Comparison of ENCODE assay signal across 22 cellular contexts in the genomic region with DNA sequence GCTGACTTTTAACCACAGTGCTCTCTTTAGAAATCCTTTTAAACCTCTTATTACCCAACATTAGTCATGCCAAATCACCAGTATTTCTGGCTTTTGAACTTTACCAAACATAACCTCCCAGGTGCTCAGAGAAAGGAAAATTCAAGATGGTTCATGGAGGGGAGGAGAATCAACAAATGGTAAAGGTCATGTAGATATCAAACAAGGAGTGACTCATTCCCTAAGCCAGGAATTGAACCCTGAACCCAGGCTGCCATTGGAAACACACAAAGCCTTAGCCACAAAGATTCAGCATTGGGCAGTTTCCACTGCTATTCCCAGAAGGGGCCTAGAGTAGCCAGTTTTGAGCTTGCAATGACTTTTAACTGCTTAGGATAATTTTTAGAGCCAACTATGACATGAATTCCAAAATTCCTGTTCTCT. TPM values are rescaled to one million over a fixed set of nuclear protein-coding genes. Genes with fewer than 3 reads are reported as not detected.
DNase-seq lines count a peak whose midpoint lies in the region; ATAC-seq and TF ChIP-seq lines count a peak whose summit lies in the region.
"Had no signal": no experiment of that assay in that cellular context is flagged by ENCODE, and none has a peak within 500 bp of the region (broad histone marks: within the 10 kb centered on the region; RNA-seq: fewer than 3 reads in every experiment).

No MANE protein-coding gene starts in this region.

- TF ChIP-seq RAD21 in liver (IDR thresholded peaks at IDR 0.05) = no peak

- no peak for TF ChIP-seq POLR2A in lower leg skin (IDR thresholded peaks at IDR 0.05)

- H3K9me3 Mint-ChIP-seq in Calu3 (ENCODE audit: low read depth, unreplicated experiment) = no peaks in the 10 kb centered on the region

- H3K36me3 Mint-ChIP-seq in Calu3 (ENCODE audit: insufficient read depth, unreplicated experiment) = no peaks in the 10 kb centered on the region
- H3K36me3 Mint-ChIP-seq: CD4-positive, alpha-beta memory T cell had no signal

- H3K9me3 ChIP-seq in colonic mucosa (no peaks in the 10 kb centered on the region), liver (ENCODE audit: control insufficient read depth in 4 of 4, low read length in 3 of 4) (no peaks in the 10 kb centered on the region), A673 (ENCODE audit: low read depth, low read length, poor library complexity, severe bottlenecking) (no peaks in the 10 kb centered on the region)

- DNase-seq in HT-29 (ENCODE audit: low spot score) = peak; percentile 16
- peak; percentile 76 for DNase-seq in M059J (ENCODE audit: low read depth)
- peak; percentile 26 for DNase-seq in colonic mucosa
- DNase-seq in Calu3 = no peak
- DNase-seq in A673 (ENCODE audit: low spot score) = no peak
- DNase-seq in lower leg skin (ENCODE audit: low spot score in 2 of 2) = no peak
- DNase-seq: CD4-positive, alpha-beta memory T cell; DMS153; GDM1; Karpas-422; MM.1S; NCI-H1048; NCI-H1417 treated with DMSO at 0.1 percent for 48 hours; NCI-H187; NCI-H446; NCI-H526; OCI-M1; SJCRH30 had no signal

- no peaks in the 10 kb centered on the region for H3K27me3 Mint-ChIP-seq in Calu3 (ENCODE audit: unreplicated experiment)

- POLR2A ChIA-PET in A673 (lab: Charles Lee; ENCODE audit: low non-redundant PET) = no interaction called here

- H3K27ac ChIP-seq in colonic mucosa (no peak overlapping the region), liver (ENCODE audit: low read depth in 1 of 2, low read length in 2 of 2) (no peak overlapping the region), A673 (ENCODE audit: low read depth, low read length, poor library complexity, severe bottlenecking) (no peak overlapping the region)
- H3K27ac ChIP-seq: BLaER1 treated with 17β-estradiol and CSF1 and Interleukin-3, amounts not matched to agents 10 nM and 100 nM; RWPE1; SJCRH30 had no signal

- H3K4me1 ChIP-seq in colonic mucosa = no peaks in the 10 kb centered on the region
- no peaks in the 10 kb centered on the region for H3K4me1 ChIP-seq in liver (ENCODE audit: control insufficient read depth in 4 of 4, insufficient read depth in 4 of 4, low read length in 3 of 4)
- H3K4me1 ChIP-seq in A673 (ENCODE audit: insufficient read depth, low read length, poor library complexity, severe bottlenecking) = no peaks in the 10 kb centered on the region
- H3K4me1 ChIP-seq: BLaER1 treated with 17β-estradiol and CSF1 and Interleukin-3, amounts not matched to agents 10 nM and 100 nM had no signal

- H3K4me1 Mint-ChIP-seq in Calu3 (ENCODE audit: low read depth, unreplicated experiment) = peaks cover 13% of the 10 kb centered on the region
- H3K4me1 Mint-ChIP-seq: CD4-positive, alpha-beta memory T cell had no signal

- intact Hi-C loops in colonic mucosa (cut with DNase I) (no loop called here), Calu3 (cut with micrococcal nuclease; ENCODE audit: unreplicated experiment) (no loop called here), A673 (cut with micrococcal nuclease; ENCODE audit: unreplicated experiment) (no loop called here), lower leg skin (cut with DNase I; ENCODE audit: low total_unique reads) (no loop called here)

- no peak overlapping the region for H3K4me3 Mint-ChIP-seq in Calu3 (ENCODE audit: low read depth, unreplicated experiment)
- H3K4me3 Mint-ChIP-seq: CD4-positive, alpha-beta memory T cell had no signal

- H3K4me3 ChIP-seq in colonic mucosa (no peak overlapping the region), liver (ENCODE audit: low read depth in 1 of 3, low read length in 3 of 3) (no peak overlapping the region), A673 (ENCODE audit: low read depth, low read length, poor library complexity, severe bottlenecking) (no peak overlapping the region), lower leg skin (ENCODE audit: low read depth, poor library complexity, severe bottlenecking) (no peak overlapping the region)
- H3K4me3 ChIP-seq: BLaER1 treated with 17β-estradiol and CSF1 and Interleukin-3, amounts not matched to agents 10 nM and 100 nM; SJCRH30 had no signal

- BruUV-seq in Calu3 (replicated peaks; lab: Mats Ljungman, UMichigan) (no TSS peak), A673 (replicated peaks; lab: Mats Ljungman, UMichigan) (no TSS peak)

- H3K27me3 ChIP-seq in colonic mucosa (no peaks in the 10 kb centered on the region), liver (ENCODE audit: control insufficient read depth in 4 of 4, insufficient read depth in 4 of 4, low read length in 3 of 4) (no peaks in the 10 kb centered on the region), A673 (replicated peaks; ENCODE audit: insufficient read depth, low read depth, low read length, poor library complexity) (peaks cover 4% of the 10 kb centered on the region)
- H3K27me3 ChIP-seq: BLaER1 treated with 17β-estradiol and CSF1 and Interleukin-3, amounts not matched to agents 10 nM and 100 nM; SJCRH30 had no signal

- CTCF ChIA-PET in Calu3 (lab: Charles Lee) = no interaction called here
- CTCF ChIA-PET in A673 (lab: Charles Lee) = no interaction called here

- TF ChIP-seq CTCF in colonic mucosa (IDR thresholded peaks at IDR 0.05) = no peak
- TF ChIP-seq CTCF in liver (IDR thresholded peaks at IDR 0.05; ENCODE audit: low read depth, low read length, missing input control) = no peak
- TF ChIP-seq CTCF in Calu3 (IDR thresholded peaks at IDR 0.05; ENCODE audit: unreplicated experiment) = no peak
- TF ChIP-seq CTCF in A673 (conservative IDR thresholded peaks at IDR 0.05; ENCODE audit: low read depth, low read length) = no peak
- TF ChIP-seq CTCF in lower leg skin (IDR thresholded peaks at IDR 0.05) = no peak

- no peak for ATAC-seq in HG03442 (IDR thresholded peaks at IDR 0.05; ENCODE audit: unreplicated experiment)

- no peak overlapping the region for H3K27ac Mint-ChIP-seq in Calu3 (ENCODE audit: unreplicated experiment)
- H3K27ac Mint-ChIP-seq: CD4-positive, alpha-beta memory T cell had no signal

- H3K36me3 ChIP-seq in colonic mucosa = no peaks in the 10 kb centered on the region
- H3K36me3 ChIP-seq in liver (ENCODE audit: control insufficient read depth in 4 of 4, insufficient read depth in 3 of 4, low read depth in 1 of 4, low read length in 3 of 4) = no peaks in the 10 kb centered on the region
- no peaks in the 10 kb centered on the region for H3K36me3 ChIP-seq in A673 (ENCODE audit: insufficient read depth, low read length, poor library complexity, severe bottlenecking)
- H3K36me3 ChIP-seq: BLaER1 treated with 17β-estradiol and CSF1 and Interleukin-3, amounts not matched to agents 10 nM and 100 nM; SJCRH30 had no signal

- H3K9ac ChIP-seq in colonic mucosa (ENCODE audit: low read depth in 2 of 2, low read length in 2 of 2) (no peak overlapping the region), liver (ENCODE audit: low read depth in 1 of 2, low read length in 2 of 2) (no peak overlapping the region)
- H3K9ac ChIP-seq: BLaER1 treated with 17β-estradiol and CSF1 and Interleukin-3, amounts not matched to agents 10 nM and 100 nM had no signal

TF ChIP-seq in liver, 16 proteins besides CTCF, POLR2A, EP300 and RAD21 (continues in another document):
- TF ChIP-seq, protein P1, sequence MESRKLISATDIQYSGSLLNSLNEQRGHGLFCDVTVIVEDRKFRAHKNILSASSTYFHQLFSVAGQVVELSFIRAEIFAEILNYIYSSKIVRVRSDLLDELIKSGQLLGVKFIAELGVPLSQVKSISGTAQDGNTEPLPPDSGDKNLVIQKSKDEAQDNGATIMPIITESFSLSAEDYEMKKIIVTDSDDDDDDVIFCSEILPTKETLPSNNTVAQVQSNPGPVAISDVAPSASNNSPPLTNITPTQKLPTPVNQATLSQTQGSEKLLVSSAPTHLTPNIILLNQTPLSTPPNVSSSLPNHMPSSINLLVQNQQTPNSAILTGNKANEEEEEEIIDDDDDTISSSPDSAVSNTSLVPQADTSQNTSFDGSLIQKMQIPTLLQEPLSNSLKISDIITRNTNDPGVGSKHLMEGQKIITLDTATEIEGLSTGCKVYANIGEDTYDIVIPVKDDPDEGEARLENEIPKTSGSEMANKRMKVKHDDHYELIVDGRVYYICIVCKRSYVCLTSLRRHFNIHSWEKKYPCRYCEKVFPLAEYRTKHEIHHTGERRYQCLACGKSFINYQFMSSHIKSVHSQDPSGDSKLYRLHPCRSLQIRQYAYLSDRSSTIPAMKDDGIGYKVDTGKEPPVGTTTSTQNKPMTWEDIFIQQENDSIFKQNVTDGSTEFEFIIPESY (IDR thresholded peaks at IDR 0.05) = no peak
- TF ChIP-seq RXRA (IDR thresholded peaks at IDR 0.05) (peak in 1 of 2 donors; percentile 52), JUND (IDR thresholded peaks at IDR 0.05) (peak in 1 of 2 donors; percentile 47), HNF4G (IDR thresholded peaks at IDR 0.05) (no peak), FOXA1 (IDR thresholded peaks at IDR 0.05) (no peak), GABPA (IDR thresholded peaks at IDR 0.05 in 1 of 2, conservative IDR thresholded peaks at IDR 0.05 in 1 of 2) (no peak), NR2F2 (IDR thresholded peaks at IDR 0.05) (no peak), REST (IDR thresholded peaks at IDR 0.05) (no peak)

RNA-seq across cellular contexts. Expression of gene ENTPD6, which starts 21.6 kb away (rescaled TPM):
- total RNA-seq in HT-29 (2014; rRNA removed; shearing (Covaris generic)) = 206 and 211 TPM in 2 replicates
- 57.9 and 67.9 TPM in 2 replicates for total RNA-seq in M059J (2014; rRNA removed; shearing (Covaris generic))
- 100 to 1,000 TPM; 120 to 201 TPM for total RNA-seq in colonic mucosa
- 10 to 100 TPM; 19.0 to 29.7 TPM for total RNA-seq in liver
- polyA plus RNA-seq in liver = 10 to 100 TPM; 14.9 to 29.9 TPM
- 56.3 and 61.5 TPM in 2 replicates for total RNA-seq in Calu3 (2022)
- total RNA-seq in A673 (2021) = 50.2 and 53.2 TPM in 2 replicates
- total RNA-seq in lower leg skin = 10 to 100 TPM; 37.5 to 59.7 (median 43.0) TPM

Comparison
In these comparisons a context has a peak if more than half of its experiments do, and no peak if none do; other contexts are left out.
1. DNase-seq: peak in HT-29 (single experiment), M059J (single experiment) and colonic mucosa (single experiment); none in Calu3 (single experiment), A673 (single experiment) and lower leg skin (0 of 2).